In the genomic region with DNA sequence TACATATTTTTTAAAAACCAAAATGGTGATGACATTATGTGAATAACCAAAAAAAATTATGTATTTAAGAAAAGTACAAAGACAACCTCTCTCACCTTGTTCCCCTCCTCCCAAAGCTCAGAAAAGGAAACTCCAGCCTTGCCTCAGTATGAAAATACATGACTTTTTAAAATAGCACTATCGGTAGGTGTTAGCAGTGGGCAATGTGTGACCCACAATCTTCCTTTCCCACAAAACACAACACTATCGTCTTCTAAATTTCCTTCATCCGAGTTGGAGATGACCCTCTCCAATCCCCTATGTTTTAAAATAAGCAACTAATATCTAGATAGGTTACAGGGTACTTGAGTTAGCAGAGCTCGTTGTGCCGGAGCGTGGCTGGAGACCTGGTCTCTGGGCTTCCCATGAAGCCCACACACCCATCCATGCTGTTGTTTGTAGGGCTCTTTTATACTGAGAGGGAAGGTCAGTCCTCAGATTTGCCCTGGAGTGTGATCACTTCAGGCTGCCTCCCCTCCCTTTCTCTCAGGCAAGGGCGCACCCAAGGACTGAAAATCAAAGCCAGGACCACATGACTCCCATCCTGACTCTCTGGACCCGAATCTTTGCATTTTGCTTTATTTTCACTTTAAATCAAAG, we compare ENCODE assay signal across 15 cellular contexts.
DNase-seq lines count a peak whose midpoint lies in the region; ATAC-seq and TF ChIP-seq lines count a peak whose summit lies in the region.
"Had no signal": no experiment of that assay in that cellular context is flagged by ENCODE, and none has a peak within 500 bp of the region (broad histone marks: within the 10 kb centered on the region; RNA-seq: fewer than 3 reads in every experiment).

No MANE protein-coding gene starts in this region.

- H3K9ac ChIP-seq in endodermal cell (ENCODE audit: extremely low read depth, low read length, poor library complexity, severe bottlenecking): no peak overlapping the region
- H3K9ac ChIP-seq in SK-N-SH: no peak overlapping the region

- peak overlapping the region; percentile 26 for H3K27ac Mint-ChIP-seq in endodermal cell
- peak overlapping the region in 2 of 3 experiments; percentile 70 to 100 for H3K27ac Mint-ChIP-seq in nephron

- no peaks in the 10 kb centered on the region for H3K9me3 Mint-ChIP-seq in endodermal cell
- H3K9me3 Mint-ChIP-seq in nephron: no peaks in the 10 kb centered on the region
- H3K9me3 Mint-ChIP-seq: CD8-positive, alpha-beta memory T cell; IgD-negative memory B cell had no signal

- H3F3A ChIP-seq in SK-N-SH (replicated peaks; ENCODE audit: insufficient read depth): peaks cover 22% of the 10 kb centered on the region

- in situ Hi-C loops in Panc1 (cut with HindIII; ENCODE audit: low pct_unique_long_range_greater_than_20kb, low sequenced_read_pairs): no loop called here

- H3K36me3 ChIP-seq in Panc1 (ENCODE audit: control insufficient read depth, insufficient read depth, low read length) (no peaks in the 10 kb centered on the region), endodermal cell (ENCODE audit: control insufficient read depth, insufficient read depth, low read length) (no peaks in the 10 kb centered on the region), SK-N-SH (replicated peaks in 1 of 2; ENCODE audit: control insufficient read depth in 1 of 2, insufficient read depth in 2 of 2, low read length in 1 of 2) (no peaks in the 10 kb centered on the region)

- CTCF ChIA-PET in Panc1 (lab: Charles Lee) (no interaction called here), SK-N-SH (lab: Yijun Ruan, JAX) (interaction anchor here (0.5 to 31.3 kb wide), 5 partner anchors 6 to 54 kb away, joined by 3 to 828 read pairs (median 651); no protein-coding TSS in a partner anchor)

- H3K27me3 Mint-ChIP-seq in endodermal cell (ENCODE audit: insufficient read depth) (no peaks in the 10 kb centered on the region), nephron (ENCODE audit: low read depth) (no peaks in the 10 kb centered on the region)
- H3K27me3 Mint-ChIP-seq: IgD-negative memory B cell had no signal

- POLR2A ChIA-PET in Panc1 (lab: Charles Lee) (no interaction called here), SK-N-SH (lab: Yijun Ruan, JAX) (no interaction called here)

- no peak for TF ChIP-seq RAD21 in SK-N-SH (IDR thresholded peaks at IDR 0.05; ENCODE audit: low read length)

- DNase-seq in ELF-1 (ENCODE audit: low read depth, low spot score) (peak; percentile 30), Panc1 (ENCODE audit: low read depth, low spot score) (no peak), endodermal cell (no peak), SK-N-SH (no peak), HK-2 (ENCODE audit: unreplicated experiment) (no peak), foreskin melanocyte (no peak)
- DNase-seq: Caco-2; CD8-positive, alpha-beta memory T cell; DND-41; GF-D8 had no signal

- H4K20me1 ChIP-seq in SK-N-SH (ENCODE audit: insufficient read depth): no peaks in the 10 kb centered on the region

- H3K79me2 ChIP-seq in SK-N-SH (ENCODE audit: insufficient read depth): no peaks in the 10 kb centered on the region

- H3K9me2 ChIP-seq in SK-N-SH: no peaks in the 10 kb centered on the region

- no peaks in the 10 kb centered on the region for H3K9me3 ChIP-seq in Panc1 (ENCODE audit: control insufficient read depth, insufficient read depth, low read depth, low read length)
- no peaks in the 10 kb centered on the region for H3K9me3 ChIP-seq in endodermal cell (ENCODE audit: control insufficient read depth, low read length)
- H3K9me3 ChIP-seq in SK-N-SH: no peaks in the 10 kb centered on the region
- H3K9me3 ChIP-seq: Caco-2 had no signal

- intact Hi-C loops in Panc1 (cut with micrococcal nuclease; ENCODE audit: unreplicated experiment): no loop called here

- peaks cover 12% of the 10 kb centered on the region for H3K4me1 Mint-ChIP-seq in endodermal cell
- peaks cover 68% of the 10 kb centered on the region for H3K4me1 Mint-ChIP-seq in nephron

- no peak for TF ChIP-seq EP300 in SK-N-SH (IDR thresholded peaks at IDR 0.05; ENCODE audit: borderline replicate concordance in 1 of 2, low read depth in 1 of 2, low read length in 1 of 2)

- no peak for ATAC-seq in Panc1
- ATAC-seq in HG02678 (IDR thresholded peaks at IDR 0.05; ENCODE audit: unreplicated experiment): no peak
- ATAC-seq: HCT116 had no signal

- no peak overlapping the region for H3K4me2 ChIP-seq in SK-N-SH

- H3K36me3 Mint-ChIP-seq in endodermal cell (ENCODE audit: low read depth) (peaks cover 2% of the 10 kb centered on the region), nephron (ENCODE audit: low read depth) (no peaks in the 10 kb centered on the region)

- H3K4me1 ChIP-seq in Panc1 (ENCODE audit: control insufficient read depth, insufficient read depth, low read length) (peaks cover 30% of the 10 kb centered on the region), endodermal cell (ENCODE audit: control insufficient read depth, insufficient read depth, low read length) (no peaks in the 10 kb centered on the region), SK-N-SH (ENCODE audit: control insufficient read depth in 1 of 2, insufficient read depth in 2 of 2, low read depth in 1 of 2, low read length in 1 of 2) (peaks cover 19 to 53% of the 10 kb centered on the region in 2 experiments)
- H3K4me1 ChIP-seq: Caco-2 had no signal

- TF ChIP-seq CTCF in Panc1 (IDR thresholded peaks at IDR 0.05) (no peak), endodermal cell (conservative IDR thresholded peaks at IDR 0.05) (no peak), nephron (IDR thresholded peaks at IDR 0.05; ENCODE audit: unreplicated experiment in 3 of 3) (no peak), SK-N-SH (IDR thresholded peaks at IDR 0.05) (no peak)

- BruUV-seq in Panc1 (replicated peaks; lab: Mats Ljungman, UMichigan): no TSS peak

- peak overlapping the region; percentile 18; the same call in 1 of the 2 replicates for H3K27ac ChIP-seq in Panc1 (ENCODE audit: low read length)
- H3K27ac ChIP-seq in endodermal cell (ENCODE audit: low read depth, low read length): no peak overlapping the region
- H3K27ac ChIP-seq in SK-N-SH (ENCODE audit: low read depth in 2 of 2, low read length in 1 of 2): no peak overlapping the region
- H3K27ac ChIP-seq: 22Rv1 had no signal

- 95 to 100% methylated on average over 1 to 8 of the region's 8 CpGs for WGBS in endodermal cell (ENCODE audit: insufficient coverage in 1 of 2, insufficient read length in 1 of 2), 2 experiments
- 90% methylated on average over 8 of the region's 8 CpGs for WGBS in SK-N-SH (ENCODE audit: low lambda C conversion rate)

- H3K4me3 Mint-ChIP-seq in endodermal cell (no peak overlapping the region), nephron (no peak overlapping the region)
- H3K4me3 Mint-ChIP-seq: IgD-negative memory B cell had no signal

- H2AFZ ChIP-seq in SK-N-SH (ENCODE audit: low read depth): no peak overlapping the region

- H3K27me3 ChIP-seq in Panc1 (ENCODE audit: control insufficient read depth, insufficient read depth, low read length) (no peaks in the 10 kb centered on the region), endodermal cell (ENCODE audit: control insufficient read depth, insufficient read depth, low read length, poor library complexity, severe bottlenecking) (no peaks in the 10 kb centered on the region), SK-N-SH (ENCODE audit: insufficient read depth) (no peaks in the 10 kb centered on the region)

- H3K4me3 ChIP-seq in Panc1 (ENCODE audit: low read depth in 2 of 2, low read length in 2 of 2) (no peak overlapping the region), endodermal cell (ENCODE audit: low read length) (no peak overlapping the region), SK-N-SH (ENCODE audit: low read depth in 2 of 2, low read length in 1 of 2) (no peak overlapping the region)

TF ChIP-seq in SK-N-SH, 30 proteins besides CTCF, POLR2A, EP300 and RAD21 (continues in another document):
- no peak for TF ChIP-seq TEAD4 (IDR thresholded peaks at IDR 0.05; ENCODE audit: borderline replicate concordance, insufficient read depth)
- no peak for TF ChIP-seq RCOR1 (IDR thresholded peaks at IDR 0.05; ENCODE audit: low read length)
- TF ChIP-seq NRF1 (IDR thresholded peaks at IDR 0.05; ENCODE audit: low read depth, low read length): no peak
- no peak for TF ChIP-seq MEF2A (IDR thresholded peaks at IDR 0.05; ENCODE audit: borderline replicate concordance, low read depth)
- TF ChIP-seq, protein P1, sequence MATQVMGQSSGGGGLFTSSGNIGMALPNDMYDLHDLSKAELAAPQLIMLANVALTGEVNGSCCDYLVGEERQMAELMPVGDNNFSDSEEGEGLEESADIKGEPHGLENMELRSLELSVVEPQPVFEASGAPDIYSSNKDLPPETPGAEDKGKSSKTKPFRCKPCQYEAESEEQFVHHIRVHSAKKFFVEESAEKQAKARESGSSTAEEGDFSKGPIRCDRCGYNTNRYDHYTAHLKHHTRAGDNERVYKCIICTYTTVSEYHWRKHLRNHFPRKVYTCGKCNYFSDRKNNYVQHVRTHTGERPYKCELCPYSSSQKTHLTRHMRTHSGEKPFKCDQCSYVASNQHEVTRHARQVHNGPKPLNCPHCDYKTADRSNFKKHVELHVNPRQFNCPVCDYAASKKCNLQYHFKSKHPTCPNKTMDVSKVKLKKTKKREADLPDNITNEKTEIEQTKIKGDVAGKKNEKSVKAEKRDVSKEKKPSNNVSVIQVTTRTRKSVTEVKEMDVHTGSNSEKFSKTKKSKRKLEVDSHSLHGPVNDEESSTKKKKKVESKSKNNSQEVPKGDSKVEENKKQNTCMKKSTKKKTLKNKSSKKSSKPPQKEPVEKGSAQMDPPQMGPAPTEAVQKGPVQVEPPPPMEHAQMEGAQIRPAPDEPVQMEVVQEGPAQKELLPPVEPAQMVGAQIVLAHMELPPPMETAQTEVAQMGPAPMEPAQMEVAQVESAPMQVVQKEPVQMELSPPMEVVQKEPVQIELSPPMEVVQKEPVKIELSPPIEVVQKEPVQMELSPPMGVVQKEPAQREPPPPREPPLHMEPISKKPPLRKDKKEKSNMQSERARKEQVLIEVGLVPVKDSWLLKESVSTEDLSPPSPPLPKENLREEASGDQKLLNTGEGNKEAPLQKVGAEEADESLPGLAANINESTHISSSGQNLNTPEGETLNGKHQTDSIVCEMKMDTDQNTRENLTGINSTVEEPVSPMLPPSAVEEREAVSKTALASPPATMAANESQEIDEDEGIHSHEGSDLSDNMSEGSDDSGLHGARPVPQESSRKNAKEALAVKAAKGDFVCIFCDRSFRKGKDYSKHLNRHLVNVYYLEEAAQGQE (IDR thresholded peaks at IDR 0.05; ENCODE audit: low read depth, low read length): no peak
- no peak for TF ChIP-seq SIN3A (IDR thresholded peaks at IDR 0.05; ENCODE audit: borderline replicate concordance, low read depth, low read length)
- TF ChIP-seq EZH2phosphoT487 (IDR thresholded peaks at IDR 0.05; ENCODE audit: borderline replicate concordance, low read depth): no peak
- TF ChIP-seq YY1 (IDR thresholded peaks at IDR 0.05; ENCODE audit: low read depth): no peak
- no peak for TF ChIP-seq SMC3 (IDR thresholded peaks at IDR 0.05; ENCODE audit: low read depth, low read length)
